In the genomic region with DNA sequence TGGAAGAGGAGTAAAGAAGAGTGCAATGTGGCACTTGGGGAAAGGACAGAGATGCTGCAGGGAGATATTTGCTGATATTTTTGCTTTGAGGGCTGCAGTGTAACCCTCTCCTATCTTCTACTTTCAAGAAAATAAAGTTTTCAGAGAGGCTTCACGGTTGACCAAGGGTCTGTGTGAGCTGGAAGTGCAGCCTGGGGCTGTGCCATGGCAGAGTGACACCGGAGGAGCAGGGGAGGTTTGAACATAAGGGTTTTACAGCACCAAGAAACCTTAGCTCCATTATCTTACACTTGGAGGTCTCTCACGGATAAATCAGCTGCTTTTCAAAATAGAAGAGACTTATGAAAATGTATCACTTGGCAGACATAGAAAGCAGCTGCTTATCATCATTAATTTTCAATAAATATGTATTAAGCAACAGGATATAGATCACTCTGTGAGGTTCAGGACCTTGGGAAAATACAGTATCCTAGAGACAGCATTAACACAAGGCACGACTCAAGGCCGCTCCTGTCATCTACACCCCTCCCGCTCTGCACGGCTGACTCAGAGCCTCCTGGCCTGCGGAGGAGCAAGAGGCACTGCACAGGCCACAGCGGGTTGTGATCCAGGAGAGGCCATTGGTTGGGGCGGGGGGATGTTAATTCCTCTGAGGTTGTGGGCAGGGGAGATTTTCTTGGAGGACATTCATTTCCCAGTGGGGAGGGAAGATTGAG, we compare ENCODE assay signal across 10 cellular contexts.
DNase-seq lines count a peak whose midpoint lies in the region; ATAC-seq, FAIRE-seq and TF ChIP-seq lines count a peak whose summit lies in the region.
"Had no signal": no experiment of that assay in that cellular context is flagged by ENCODE, and none has a peak within 500 bp of the region (broad histone marks: within the 10 kb centered on the region; RNA-seq: fewer than 3 reads in every experiment).

No MANE protein-coding gene starts in this region.

- no peaks in the 10 kb centered on the region for H3K36me3 Mint-ChIP-seq in Calu3 (ENCODE audit: insufficient read depth, unreplicated experiment)

- H3K36me3 ChIP-seq in SK-N-SH (replicated peaks in 1 of 2; ENCODE audit: control insufficient read depth in 1 of 2, insufficient read depth in 2 of 2, low read length in 1 of 2) (no peaks in the 10 kb centered on the region), pancreas (no peaks in the 10 kb centered on the region)

- BruUV-seq in Calu3 (replicated peaks; lab: Mats Ljungman, UMichigan): no TSS peak

- TF ChIP-seq CTCF in Calu3 (IDR thresholded peaks at IDR 0.05; ENCODE audit: unreplicated experiment): no peak
- TF ChIP-seq CTCF in SK-N-SH (IDR thresholded peaks at IDR 0.05): no peak
- TF ChIP-seq CTCF in foreskin fibroblast (IDR thresholded peaks at IDR 0.05; ENCODE audit: low read depth, low read length): no peak
- TF ChIP-seq CTCF in pancreas (IDR thresholded peaks at IDR 0.05): no peak
- TF ChIP-seq CTCF in omental fat pad (IDR thresholded peaks at IDR 0.05): no peak

- TF ChIP-seq RAD21 in SK-N-SH (IDR thresholded peaks at IDR 0.05; ENCODE audit: low read length): no peak

- intact Hi-C loops in Calu3 (cut with micrococcal nuclease; ENCODE audit: unreplicated experiment): no loop called here
- intact Hi-C loops in pancreas (cut with DNase I): no loop called here

- H3K79me2 ChIP-seq in SK-N-SH (ENCODE audit: insufficient read depth): no peaks in the 10 kb centered on the region

- H3K9ac ChIP-seq in SK-N-SH: peak overlapping the region; percentile 48; the same call in 1 of the 2 replicates
- H3K9ac ChIP-seq: KMS-11 had no signal

- H4K20me1 ChIP-seq in SK-N-SH (ENCODE audit: insufficient read depth): no peaks in the 10 kb centered on the region

- DNase-seq in Calu3: peak; percentile 22
- no peak for DNase-seq in SK-N-SH
- peak; percentile 84 to 92 for DNase-seq in foreskin fibroblast
- peak in 4 of 6 donors; percentile 35 to 61 (median 47) for DNase-seq in pancreas
- DNase-seq in COR-L47 (lab: John Stamatoyannopoulos, UW): no peak
- no peak for DNase-seq in cortex of kidney (lab: John Stamatoyannopoulos, UW)
- no peak for DNase-seq in omental fat pad (ENCODE audit: low spot score)

- CTCF ChIA-PET in Calu3 (lab: Charles Lee) (no interaction called here), SK-N-SH (lab: Yijun Ruan, JAX) (no interaction called here)

- H3K27ac ChIP-seq in SK-N-SH (ENCODE audit: low read depth in 2 of 2, low read length in 1 of 2) (peak overlapping the region in 1 of 2 experiments; percentile 77; a peak in 2 of 4 replicates), pancreas (no peak overlapping the region)
- H3K27ac ChIP-seq: KMS-11 had no signal

- no peaks in the 10 kb centered on the region for H3K9me2 ChIP-seq in SK-N-SH

- peaks cover 48% of the 10 kb centered on the region for H3F3A ChIP-seq in SK-N-SH (replicated peaks; ENCODE audit: insufficient read depth)

- FAIRE-seq in pancreas (lab: Jason Lieb, UNC): no peak

- H3K27me3 ChIP-seq in SK-N-SH (ENCODE audit: insufficient read depth) (no peaks in the 10 kb centered on the region), pancreas (no peaks in the 10 kb centered on the region)

- no peak for TF ChIP-seq EP300 in SK-N-SH (IDR thresholded peaks at IDR 0.05; ENCODE audit: borderline replicate concordance in 1 of 2, low read depth in 1 of 2, low read length in 1 of 2)

- no peak overlapping the region for H3K4me2 ChIP-seq in SK-N-SH
- H3K4me2 ChIP-seq: KMS-11 had no signal

- H3K4me3 ChIP-seq in SK-N-SH (ENCODE audit: low read depth in 2 of 2, low read length in 1 of 2) (no peak overlapping the region), foreskin fibroblast (ENCODE audit: low read depth in 1 of 2, low read length in 2 of 2) (no peak overlapping the region), pancreas (no peak overlapping the region)

- H3K4me1 Mint-ChIP-seq in Calu3 (ENCODE audit: low read depth, unreplicated experiment): peaks cover 5% of the 10 kb centered on the region

- peak; percentile 90 to 95 (median 94) for ATAC-seq in pancreas
- ATAC-seq in HG03139 (IDR thresholded peaks at IDR 0.05; ENCODE audit: unreplicated experiment): no peak
- no peak for ATAC-seq in omental fat pad (ENCODE audit: low FRiP score)

- H3K4me1 ChIP-seq in SK-N-SH (ENCODE audit: control insufficient read depth in 1 of 2, insufficient read depth in 2 of 2, low read depth in 1 of 2, low read length in 1 of 2) (peaks cover 18 to 23% of the 10 kb centered on the region in 2 experiments; a peak in 3 of 4 replicates), pancreas (no peaks in the 10 kb centered on the region)

- H2AFZ ChIP-seq in SK-N-SH (ENCODE audit: low read depth): no peak overlapping the region

- H3K9me3 ChIP-seq in SK-N-SH (no peaks in the 10 kb centered on the region), pancreas (no peaks in the 10 kb centered on the region)

- no peaks in the 10 kb centered on the region for H3K9me3 Mint-ChIP-seq in Calu3 (ENCODE audit: low read depth, unreplicated experiment)
- H3K9me3 Mint-ChIP-seq: stimulated activated naive CD8-positive, alpha-beta T cell treated with anti-CD3 and anti-CD28 coated beads, Interleukin-15, Interleukin-2, amounts not matched to agents 100 ng/mL and 50 ng/mL, for 24 hours had no signal

- H3K27me3 Mint-ChIP-seq in Calu3 (ENCODE audit: unreplicated experiment): no peaks in the 10 kb centered on the region

- WGBS in SK-N-SH (ENCODE audit: low lambda C conversion rate): 69% methylated on average over 10 of the region's 10 CpGs
- 23 to 31% methylated on average over 10 of the region's 10 CpGs for WGBS in pancreas, 2 donors

- H3K4me3 Mint-ChIP-seq in Calu3 (ENCODE audit: low read depth, unreplicated experiment): no peak overlapping the region
- H3K4me3 Mint-ChIP-seq: stimulated activated naive CD8-positive, alpha-beta T cell treated with anti-CD3 and anti-CD28 coated beads, Interleukin-15, Interleukin-2, amounts not matched to agents 100 ng/mL and 50 ng/mL, for 24 hours had no signal

- no peak overlapping the region for H3K27ac Mint-ChIP-seq in Calu3 (ENCODE audit: unreplicated experiment)
- H3K27ac Mint-ChIP-seq: stimulated activated naive CD8-positive, alpha-beta T cell treated with anti-CD3 and anti-CD28 coated beads, Interleukin-15, Interleukin-2, amounts not matched to agents 100 ng/mL and 50 ng/mL, for 24 hours had no signal

- POLR2A ChIA-PET in SK-N-SH (lab: Yijun Ruan, JAX): no interaction called here

TF ChIP-seq in SK-N-SH, 30 proteins besides CTCF, POLR2A, EP300 and RAD21:
- TF ChIP-seq JUND (IDR thresholded peaks at IDR 0.05) (no peak), RXRA (IDR thresholded peaks at IDR 0.05; ENCODE audit: borderline replicate concordance, low read depth) (no peak), ELF1 (IDR thresholded peaks at IDR 0.05) (no peak), YY1 (IDR thresholded peaks at IDR 0.05; ENCODE audit: low read depth) (no peak), NRF1 (IDR thresholded peaks at IDR 0.05; ENCODE audit: low read depth, low read length) (no peak), FOXJ3 (CRISPR knock-in tag; IDR thresholded peaks at IDR 0.05) (no peak), SIN3A (IDR thresholded peaks at IDR 0.05; ENCODE audit: borderline replicate concordance, low read depth, low read length) (no peak), RCOR1 (IDR thresholded peaks at IDR 0.05; ENCODE audit: low read length) (no peak), MEF2A (IDR thresholded peaks at IDR 0.05; ENCODE audit: borderline replicate concordance, low read depth) (no peak)
- TF ChIP-seq, protein P1, sequence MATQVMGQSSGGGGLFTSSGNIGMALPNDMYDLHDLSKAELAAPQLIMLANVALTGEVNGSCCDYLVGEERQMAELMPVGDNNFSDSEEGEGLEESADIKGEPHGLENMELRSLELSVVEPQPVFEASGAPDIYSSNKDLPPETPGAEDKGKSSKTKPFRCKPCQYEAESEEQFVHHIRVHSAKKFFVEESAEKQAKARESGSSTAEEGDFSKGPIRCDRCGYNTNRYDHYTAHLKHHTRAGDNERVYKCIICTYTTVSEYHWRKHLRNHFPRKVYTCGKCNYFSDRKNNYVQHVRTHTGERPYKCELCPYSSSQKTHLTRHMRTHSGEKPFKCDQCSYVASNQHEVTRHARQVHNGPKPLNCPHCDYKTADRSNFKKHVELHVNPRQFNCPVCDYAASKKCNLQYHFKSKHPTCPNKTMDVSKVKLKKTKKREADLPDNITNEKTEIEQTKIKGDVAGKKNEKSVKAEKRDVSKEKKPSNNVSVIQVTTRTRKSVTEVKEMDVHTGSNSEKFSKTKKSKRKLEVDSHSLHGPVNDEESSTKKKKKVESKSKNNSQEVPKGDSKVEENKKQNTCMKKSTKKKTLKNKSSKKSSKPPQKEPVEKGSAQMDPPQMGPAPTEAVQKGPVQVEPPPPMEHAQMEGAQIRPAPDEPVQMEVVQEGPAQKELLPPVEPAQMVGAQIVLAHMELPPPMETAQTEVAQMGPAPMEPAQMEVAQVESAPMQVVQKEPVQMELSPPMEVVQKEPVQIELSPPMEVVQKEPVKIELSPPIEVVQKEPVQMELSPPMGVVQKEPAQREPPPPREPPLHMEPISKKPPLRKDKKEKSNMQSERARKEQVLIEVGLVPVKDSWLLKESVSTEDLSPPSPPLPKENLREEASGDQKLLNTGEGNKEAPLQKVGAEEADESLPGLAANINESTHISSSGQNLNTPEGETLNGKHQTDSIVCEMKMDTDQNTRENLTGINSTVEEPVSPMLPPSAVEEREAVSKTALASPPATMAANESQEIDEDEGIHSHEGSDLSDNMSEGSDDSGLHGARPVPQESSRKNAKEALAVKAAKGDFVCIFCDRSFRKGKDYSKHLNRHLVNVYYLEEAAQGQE (IDR thresholded peaks at IDR 0.05; ENCODE audit: low read depth, low read length): no peak
- TF ChIP-seq, protein P2, sequence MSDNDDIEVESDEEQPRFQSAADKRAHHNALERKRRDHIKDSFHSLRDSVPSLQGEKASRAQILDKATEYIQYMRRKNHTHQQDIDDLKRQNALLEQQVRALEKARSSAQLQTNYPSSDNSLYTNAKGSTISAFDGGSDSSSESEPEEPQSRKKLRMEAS (IDR thresholded peaks at IDR 0.05; ENCODE audit: low read depth): no peak
TF ChIP-seq in SK-N-SH: peak in this region for 0.

Comparison
In these comparisons a context has a peak if more than half of its experiments do, and no peak if none do; other contexts are left out.
1. DNase-seq: peak in Calu3 (single experiment), foreskin fibroblast (2 of 2) and pancreas (4 of 6); none in SK-N-SH (single experiment), COR-L47 (single experiment), cortex of kidney (single experiment) and omental fat pad (single experiment).
2. ATAC-seq: peak in pancreas (4 of 4); none in HG03139 (single experiment) and omental fat pad (single experiment).